28 cellular contexts compared by ENCODE assay signal in the genomic region with DNA sequence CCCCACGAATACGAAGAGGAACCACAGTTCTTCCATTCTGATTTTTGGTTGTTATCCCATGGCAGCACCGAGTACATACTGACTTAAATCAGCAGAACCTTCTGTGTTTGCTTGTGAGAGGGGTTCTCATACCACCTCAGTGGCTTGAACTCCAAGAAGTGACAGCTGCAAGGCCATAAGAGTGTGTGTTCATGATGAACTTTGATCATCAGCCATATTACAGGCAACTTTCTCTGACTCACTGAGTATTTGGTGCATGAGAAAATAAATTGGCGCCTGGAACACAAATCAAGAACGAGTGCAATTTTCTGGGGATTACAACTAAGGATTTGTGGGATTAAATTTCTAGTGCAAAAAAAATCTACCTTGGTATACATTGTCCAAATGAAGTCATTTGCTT.
A peak's percentile ranks its signal among the peaks of the same experiment; 100 is the strongest.
DNase-seq lines count a peak whose midpoint lies in the region; ATAC-seq, FAIRE-seq and TF ChIP-seq lines count a peak whose summit lies in the region.
"Had no signal": no experiment of that assay in that cellular context is flagged by ENCODE, and none has a peak within 500 bp of the region (broad histone marks: within the 10 kb centered on the region; RNA-seq: fewer than 3 reads in every experiment).

No MANE protein-coding gene starts in this region.

- DNase-seq in RKO (ENCODE audit: low spot score), result peak; percentile 6
- peak; percentile 13 for DNase-seq in fibroblast of peridontal ligament (ENCODE audit: extremely low read depth)
- DNase-seq in retinal pigment epithelial cell (ENCODE audit: low read depth), result peak; percentile 66
- DNase-seq in aorta, result no peak
- no peak for DNase-seq in GM12892 (ENCODE audit: insufficient read length)
- DNase-seq in suprapubic skin (ENCODE audit: low spot score in 2 of 2), result no peak
- no peak for DNase-seq in ureter (ENCODE audit: low spot score)
- DNase-seq: activated CD4-positive, alpha-beta T cell treated with anti-CD3 and anti-CD28 coated beads, Interleukin-2, amount 10 ng/mL, durations not matched to agents 24 days and 14 days; activated effector memory CD4-positive, alpha-beta T cell treated with anti-CD3 and anti-CD28 coated beads, Interleukin-2, amount 50 U/mL, for 16 hours; activated naive CD8-positive, alpha-beta T cell treated with anti-CD3 and anti-CD28 coated beads for 36 hours; activated T-cell treated with anti-CD3 and anti-CD28 coated beads, Interleukin-2, amount 50 U/mL, for 1 hour; anterior cingulate cortex; DMS153; effector CD8-positive, alpha-beta T cell; HCEC 1CT; Kasumi-1; NCI-H2107; NCI-H345; NCI-H69; nephron progenitor cell; SHP77 treated with DMSO at 0.1 percent for 48 hours; stimulated activated CD8-positive, alpha-beta memory T cell treated with anti-CD3 and anti-CD28 coated beads, Interleukin-4, amount 100 ng/mL, for 48 hours; stimulated activated naive CD8-positive, alpha-beta T cell treated with anti-CD3 and anti-CD28 coated beads, Interleukin-15, amount 100 ng/mL, for 72 hours had no signal

- no peak for FAIRE-seq in GM12892 (lab: Jason Lieb, UNC)

- no peak overlapping the region for H3K4me3 ChIP-seq in retinal pigment epithelial cell (ENCODE audit: low read length)
- no peak overlapping the region for H3K4me3 ChIP-seq in aorta (ENCODE audit: low read length in 2 of 2)
- no peak overlapping the region for H3K4me3 ChIP-seq in suprapubic skin
- H3K4me3 ChIP-seq: BLaER1, coronary artery, lung, right atrium auricular region had no signal

- TF ChIP-seq POLR2A in GM12892 (IDR thresholded peaks at IDR 0.05; ENCODE audit: low read depth, low read length) (no peak), suprapubic skin (IDR thresholded peaks at IDR 0.05) (no peak)

- no peaks in the 10 kb centered on the region for H3K9me3 ChIP-seq in aorta (ENCODE audit: control insufficient read depth, low read length)
- no peaks in the 10 kb centered on the region for H3K9me3 ChIP-seq in suprapubic skin
- H3K9me3 ChIP-seq: BLaER1, right atrium auricular region had no signal

- peak; percentile 42 for ATAC-seq in aorta (ENCODE audit: low FRiP score)
- ATAC-seq: Panc1; stimulated activated naive CD8-positive, alpha-beta T cell treated with anti-CD3 and anti-CD28 coated beads, Interleukin-15, amount 100 ng/mL, for 72 hours had no signal

- H3K27ac ChIP-seq in aorta (ENCODE audit: low read depth in 1 of 2, low read length in 2 of 2), result peak overlapping the region; percentile 48 to 51
- no peak overlapping the region for H3K27ac ChIP-seq in suprapubic skin
- H3K27ac ChIP-seq: BLaER1, right atrium auricular region had no signal

- TF ChIP-seq CTCF in retinal pigment epithelial cell (conservative IDR thresholded peaks at IDR 0.05; ENCODE audit: low read depth, low read length), result no peak
- no peak for TF ChIP-seq CTCF in suprapubic skin (IDR thresholded peaks at IDR 0.05)

- intact Hi-C loops in aorta (cut with DNase I), result loop anchor here in 1 of 2 donors (10.0 kb wide), 1 partner anchor 59 kb away; no protein-coding TSS in a partner anchor

- H3K4me1 ChIP-seq in aorta (ENCODE audit: control insufficient read depth in 1 of 2, insufficient read depth in 2 of 2, low read length in 2 of 2) (peaks cover 0 to 8% of the 10 kb centered on the region in 2 donors), suprapubic skin (no peaks in the 10 kb centered on the region)
- H3K4me1 ChIP-seq: BLaER1, right atrium auricular region had no signal

- no peaks in the 10 kb centered on the region for H3K36me3 ChIP-seq in aorta (ENCODE audit: control insufficient read depth in 1 of 2, insufficient read depth in 2 of 2, low read length in 1 of 2)
- no peaks in the 10 kb centered on the region for H3K36me3 ChIP-seq in suprapubic skin
- H3K36me3 ChIP-seq: BLaER1, right atrium auricular region had no signal

- H3K27me3 ChIP-seq in aorta (ENCODE audit: control insufficient read depth in 1 of 2, insufficient read depth in 2 of 2, low read length in 1 of 2), result no peaks in the 10 kb centered on the region
- H3K27me3 ChIP-seq in suprapubic skin, result no peaks in the 10 kb centered on the region
- H3K27me3 ChIP-seq: BLaER1, right atrium auricular region had no signal

- 56 to 62% methylated on average over 5 of the region's 5 CpGs for WGBS in aorta, 2 donors
- 87% methylated on average over 5 of the region's 5 CpGs for WGBS in suprapubic skin

- no peak for TF ChIP-seq EP300 in suprapubic skin (IDR thresholded peaks at IDR 0.05)

Comparison
In these comparisons a context has a peak if more than half of its experiments do, and no peak if none do; other contexts are left out.
1. DNase-seq: peak in RKO (single experiment), fibroblast of peridontal ligament (single experiment) and retinal pigment epithelial cell (single experiment); none in aorta (0 of 2), GM12892 (single experiment), suprapubic skin (0 of 2) and ureter (single experiment).